In the genomic region with DNA sequence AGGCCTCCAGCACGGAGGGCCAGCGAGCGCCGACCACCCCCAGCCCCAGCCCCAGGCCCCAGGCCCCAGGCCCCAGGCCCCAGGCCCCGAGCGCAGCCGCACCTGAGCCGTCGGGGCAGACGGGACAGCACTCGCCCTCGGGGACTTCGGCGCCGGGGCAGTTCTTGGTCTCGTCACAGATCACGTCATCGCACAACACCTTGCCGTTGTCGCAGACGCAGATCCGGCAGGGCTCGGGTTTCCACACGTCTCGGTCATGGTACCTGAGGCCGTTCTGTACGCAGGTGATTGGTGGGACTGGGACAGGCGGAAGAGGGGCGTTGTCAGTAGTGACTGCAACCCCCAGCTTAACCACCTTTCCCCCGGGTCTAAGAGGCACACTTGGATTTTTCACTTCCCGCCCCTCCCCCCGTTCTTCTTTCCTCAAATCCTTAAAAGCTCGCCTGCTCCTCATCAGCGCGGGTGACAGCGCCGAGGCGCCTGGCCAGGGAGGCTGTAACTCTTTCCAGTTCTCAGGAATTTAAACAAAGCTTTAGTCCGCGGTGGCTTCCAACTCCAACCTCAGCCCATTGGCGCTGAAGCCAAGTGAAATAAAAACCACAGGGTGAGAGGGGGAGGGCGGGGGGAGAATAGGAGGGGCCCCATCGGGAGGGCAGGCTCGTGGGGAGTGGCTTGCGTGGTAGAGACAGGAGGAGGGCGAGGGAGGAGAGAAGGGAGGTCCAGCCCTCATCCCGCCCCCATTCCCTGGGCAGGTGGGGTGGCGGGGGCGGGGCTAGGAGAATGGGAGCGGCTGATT, we compare ENCODE assay signal across 8 cellular contexts. TPM values are rescaled to one million over a fixed set of nuclear protein-coding genes. Genes with fewer than 3 reads are reported as not detected.
DNase-seq lines count a peak whose midpoint lies in the region; ATAC-seq, FAIRE-seq and TF ChIP-seq lines count a peak whose summit lies in the region.

No MANE protein-coding gene starts in this region.

- no peaks in the 10 kb centered on the region for H3K9me3 Mint-ChIP-seq in activated CD8-positive, alpha-beta memory T cell treated with anti-CD3 and anti-CD28 coated beads, Interleukin-2, amount 10 ng/mL, durations not matched to agents 7 days and 5 days (ENCODE audit: low read depth)

- BruUV-seq in endothelial cell of umbilical vein (replicated peaks; lab: Mats Ljungman, UMichigan), result no TSS peak

- dilution Hi-C loops in endothelial cell of umbilical vein (cut with MboI; ENCODE audit: extremely low pct_ligation_motif_present, low sequenced_read_pairs), result no loop called here

- peak overlapping the region; percentile 61 for H2AFZ ChIP-seq in endothelial cell of umbilical vein (ENCODE audit: low read depth, low read length)

- H3K9me3 ChIP-seq in ES-I3 (ENCODE audit: control insufficient read depth, insufficient read depth, low read length) (no peaks in the 10 kb centered on the region), endothelial cell of umbilical vein (replicated peaks; ENCODE audit: control insufficient read depth, insufficient read depth, low read length) (no peaks in the 10 kb centered on the region), mucosa of descending colon (no peaks in the 10 kb centered on the region)

- no peaks in the 10 kb centered on the region for H3K79me2 ChIP-seq in endothelial cell of umbilical vein (ENCODE audit: control insufficient read depth, insufficient read depth, low read length)

- FAIRE-seq in endothelial cell of umbilical vein (lab: Jason Lieb, UNC), result no peak

- H4K20me1 ChIP-seq in endothelial cell of umbilical vein (replicated peaks; ENCODE audit: control insufficient read depth, extremely low read depth, insufficient read depth, low read length), result no peaks in the 10 kb centered on the region

- H3K4me3 ChIP-seq in endothelial cell of umbilical vein (replicated peaks in 1 of 3; ENCODE audit: insufficient read depth in 1 of 3, low read depth in 1 of 3, low read length in 3 of 3) (peak overlapping the region in 2 of 3 experiments; percentile 7 to 13), mucosa of descending colon (no peak overlapping the region)

- no peak for TF ChIP-seq POLR2A in endothelial cell of umbilical vein (IDR thresholded peaks at IDR 0.05; ENCODE audit: low read depth, low read length)

- H3K9ac ChIP-seq in ES-I3 (ENCODE audit: low read depth, low read length) (peak overlapping the region; percentile 90), endothelial cell of umbilical vein (replicated peaks; ENCODE audit: extremely low read depth, insufficient read depth, low read length) (no peak overlapping the region)

- peak overlapping the region; percentile 50 for H3K4me2 ChIP-seq in endothelial cell of umbilical vein (ENCODE audit: insufficient read depth, low read length)

- TF ChIP-seq CTCF in endothelial cell of umbilical vein (IDR thresholded peaks at IDR 0.05; ENCODE audit: extremely low read depth in 1 of 2, insufficient read depth in 1 of 2, low read depth in 1 of 2, low read length in 2 of 2), result no peak
- no peak for TF ChIP-seq CTCF in mucosa of descending colon (IDR thresholded peaks at IDR 0.05)

- peaks cover 18% of the 10 kb centered on the region; the same call in 1 of the 2 replicates for H3K4me1 ChIP-seq in ES-I3 (ENCODE audit: insufficient read depth, low read length)
- H3K4me1 ChIP-seq in endothelial cell of umbilical vein (ENCODE audit: control insufficient read depth, extremely low read depth, insufficient read depth, low read length), result no peaks in the 10 kb centered on the region
- H3K4me1 ChIP-seq in mucosa of descending colon (ENCODE audit: low read depth), result peaks cover 26% of the 10 kb centered on the region

- no peak overlapping the region for H3K27ac Mint-ChIP-seq in activated CD8-positive, alpha-beta memory T cell treated with anti-CD3 and anti-CD28 coated beads, Interleukin-2, amount 10 ng/mL, durations not matched to agents 7 days and 5 days

- H3K36me3 ChIP-seq in ES-I3 (ENCODE audit: insufficient read depth, low read length) (peaks cover 32% of the 10 kb centered on the region), endothelial cell of umbilical vein (ENCODE audit: control insufficient read depth in 2 of 2, extremely low read depth in 1 of 2, insufficient read depth in 2 of 2, low read length in 2 of 2) (no peaks in the 10 kb centered on the region), mucosa of descending colon (ENCODE audit: low read depth) (no peaks in the 10 kb centered on the region)

- no peak overlapping the region for H3K27ac ChIP-seq in endothelial cell of umbilical vein (ENCODE audit: insufficient read depth, low read depth, low read length)

- peak overlapping the region; percentile 61 for H3K4me3 Mint-ChIP-seq in activated CD8-positive, alpha-beta memory T cell treated with anti-CD3 and anti-CD28 coated beads, Interleukin-2, amount 10 ng/mL, durations not matched to agents 7 days and 5 days

- DNase-seq in NCI-H748 (lab: John Stamatoyannopoulos, UW; ENCODE audit: unreplicated experiment), result peak; percentile 86
- DNase-seq in activated CD8-positive, alpha-beta memory T cell treated with anti-CD3 and anti-CD28 coated beads, Interleukin-2, amount 10 ng/mL, durations not matched to agents 7 days and 5 days, result peak; percentile 80
- peak; percentile 62 for DNase-seq in endothelial cell of umbilical vein (ENCODE audit: low read depth, low spot score)
- peak; percentile 83 to 88 (median 85) for DNase-seq in mucosa of descending colon
- DNase-seq in stimulated activated CD8-positive, alpha-beta memory T cell treated with anti-CD3 and anti-CD28 coated beads, Interleukin-4, amount 100 ng/mL, for 24 hours (ENCODE audit: low read depth), result peak; percentile 38

- H3K36me3 Mint-ChIP-seq in activated CD8-positive, alpha-beta memory T cell treated with anti-CD3 and anti-CD28 coated beads, Interleukin-2, amount 10 ng/mL, durations not matched to agents 7 days and 5 days, result no peaks in the 10 kb centered on the region

- CTCF ChIA-PET in activated CD8-positive, alpha-beta memory T cell treated with anti-CD3 and anti-CD28 coated beads, Interleukin-2, amount 10 ng/mL, durations not matched to agents 7 days and 5 days (lab: Charles Lee), result interaction anchor here (0.6 to 7.7 kb wide), 69 partner anchors 9 to 342 kb away, joined by 3 to 244 read pairs (median 5); a partner anchor contains a TSS
- CTCF ChIA-PET in endothelial cell of umbilical vein (lab: Charles Lee), result interaction anchor here (0.6 to 3.9 kb wide), 50 partner anchors 12 to 417 kb away, joined by 3 to 390 read pairs (median 5); a partner anchor contains a TSS

- H3K4me1 Mint-ChIP-seq in activated CD8-positive, alpha-beta memory T cell treated with anti-CD3 and anti-CD28 coated beads, Interleukin-2, amount 10 ng/mL, durations not matched to agents 7 days and 5 days, result peaks cover 13% of the 10 kb centered on the region

- POLR2A ChIA-PET in endothelial cell of umbilical vein (lab: Charles Lee), result interaction anchor here (0.6 kb wide), 2 partner anchors 77 to 83 kb away, joined by 3 to 8 read pairs; no protein-coding TSS in a partner anchor

- H3K9me1 ChIP-seq in endothelial cell of umbilical vein (replicated peaks; ENCODE audit: control insufficient read depth, extremely low read depth, insufficient read depth, low read length), result no peaks in the 10 kb centered on the region

- ATAC-seq in HG03135 (IDR thresholded peaks at IDR 0.05; ENCODE audit: unreplicated experiment) (peak; percentile 39), mucosa of descending colon (peak; percentile 83), GM18520 (IDR thresholded peaks at IDR 0.05; ENCODE audit: unreplicated experiment) (no peak)
- ATAC-seq in activated CD8-positive, alpha-beta memory T cell treated with anti-CD3 and anti-CD28 coated beads, Interleukin-2, amount 10 ng/mL, durations not matched to agents 7 days and 5 days, result peak; percentile 82

- intact Hi-C loops in endothelial cell of umbilical vein (cut with micrococcal nuclease) (loop anchor here (1.0 kb wide), 3 partner anchors 73 to 278 kb away; a partner anchor contains a TSS), mucosa of descending colon (cut with DNase I, micrococcal nuclease) (loop anchor here (5.0 kb wide), 2 partner anchors 72 to 97 kb away; a partner anchor contains a TSS)

- H3K27me3 Mint-ChIP-seq in activated CD8-positive, alpha-beta memory T cell treated with anti-CD3 and anti-CD28 coated beads, Interleukin-2, amount 10 ng/mL, durations not matched to agents 7 days and 5 days, result peaks cover 50% of the 10 kb centered on the region

- peaks cover 13 to 24% of the 10 kb centered on the region in 2 experiments for H3K27me3 ChIP-seq in endothelial cell of umbilical vein (ENCODE audit: control insufficient read depth in 2 of 2, insufficient read depth in 2 of 2, low read length in 2 of 2)

RNA-seq across cellular contexts. Expression of a gene that starts 1.6 kb away (rescaled TPM):
- 1 to 10 TPM in 1 of 2 experiments, under 1 TPM in 1; 0.67 to 1.6 TPM for total RNA-seq in activated CD8-positive, alpha-beta memory T cell treated with anti-CD3 and anti-CD28 coated beads, Interleukin-2, amount 10 ng/mL, durations not matched to agents 7 days and 5 days
- total RNA-seq in endothelial cell of umbilical vein (0.07 and 0.23 TPM in 2 replicates), mucosa of descending colon (100 to 1,000 TPM in 2 of 3 donors, 10 to 100 TPM in 1; 53.0 to 248 (median 160) TPM)
- 0.02 and 0.07 TPM in 2 replicates for polyA plus RNA-seq in endothelial cell of umbilical vein
- 0.09 and 0.27 TPM in 2 replicates for polyA plus RNA-seq in endothelial cell of umbilical vein (2011; cell fraction: cytosol; rRNA removed)
- polyA plus RNA-seq in endothelial cell of umbilical vein (2011; cell fraction: nucleus; rRNA removed), result 0.34 and 2.0 TPM in 2 replicates
- polyA plus RNA-seq in endothelial cell of umbilical vein (2012), result 0.35 and 2.1 TPM in 2 replicates
- 0.19 and 0.38 TPM in 2 replicates for polyA minus RNA-seq in endothelial cell of umbilical vein
- 18.7 TPM for polyA minus RNA-seq in endothelial cell of umbilical vein (2011; cell fraction: cytosol; rRNA and poly(A)+ RNA removed)
- polyA minus RNA-seq in endothelial cell of umbilical vein (2011; cell fraction: nucleus; rRNA and poly(A)+ RNA removed), result 0.14 and 1.6 TPM in 2 replicates

RNA-seq across cellular contexts. Expression of a gene that starts 34.0 kb away (rescaled TPM):
- under 1 TPM in 1 of 2 experiments, not detected in 1; 0.23 TPM for total RNA-seq in activated CD8-positive, alpha-beta memory T cell treated with anti-CD3 and anti-CD28 coated beads, Interleukin-2, amount 10 ng/mL, durations not matched to agents 7 days and 5 days
- total RNA-seq in endothelial cell of umbilical vein (not detected in 2 replicates), mucosa of descending colon (10 to 100 TPM in 1 of 3 donors, 1 to 10 TPM in 1, under 1 TPM in 1; 0.64 to 30.7 (median 6.8) TPM)
- polyA plus RNA-seq in endothelial cell of umbilical vein, result not detected in 2 replicates
- not detected in 2 replicates for polyA plus RNA-seq in endothelial cell of umbilical vein (2011; cell fraction: cytosol; rRNA removed)
- polyA plus RNA-seq in endothelial cell of umbilical vein (2011; cell fraction: nucleus; rRNA removed), result not detected in 2 replicates
- polyA plus RNA-seq in endothelial cell of umbilical vein (2012), result not detected in 2 replicates
- not detected in 2 replicates for polyA minus RNA-seq in endothelial cell of umbilical vein
- polyA minus RNA-seq in endothelial cell of umbilical vein (2011; cell fraction: cytosol; rRNA and poly(A)+ RNA removed), result not detected
- not detected in 2 replicates for polyA minus RNA-seq in endothelial cell of umbilical vein (2011; cell fraction: nucleus; rRNA and poly(A)+ RNA removed)

RNA-seq across cellular contexts. Expression of a gene that starts 49.4 kb away (rescaled TPM):
- 100 to 1,000 TPM; 108 to 121 TPM for total RNA-seq in activated CD8-positive, alpha-beta memory T cell treated with anti-CD3 and anti-CD28 coated beads, Interleukin-2, amount 10 ng/mL, durations not matched to agents 7 days and 5 days
- 58.3 and 60.2 TPM in 2 replicates for total RNA-seq in endothelial cell of umbilical vein
- polyA plus RNA-seq in endothelial cell of umbilical vein, result 17.7 and 20.1 TPM in 2 replicates
- 16.0 and 16.9 TPM in 2 replicates for polyA plus RNA-seq in endothelial cell of umbilical vein (2011; cell fraction: cytosol; rRNA removed)
- 34.5 and 47.2 TPM in 2 replicates for polyA plus RNA-seq in endothelial cell of umbilical vein (2011; cell fraction: nucleus; rRNA removed)
- 29.3 and 35.0 TPM in 2 replicates for polyA plus RNA-seq in endothelial cell of umbilical vein (2012)
- polyA minus RNA-seq in endothelial cell of umbilical vein, result 19.7 and 28.9 TPM in 2 replicates
- polyA minus RNA-seq in endothelial cell of umbilical vein (2011; cell fraction: cytosol; rRNA and poly(A)+ RNA removed), result 23.5 TPM
- 7.6 and 14.2 TPM in 2 replicates for polyA minus RNA-seq in endothelial cell of umbilical vein (2011; cell fraction: nucleus; rRNA and poly(A)+ RNA removed)
- 10 to 100 TPM; 27.3 to 47.5 (median 33.1) TPM for total RNA-seq in mucosa of descending colon

Comparison
In these comparisons a context has a peak if more than half of its experiments do, and no peak if none do; other contexts are left out.
1. RNA of a gene that starts 1.6 kb away (total RNA-seq): 53.0 to 248 TPM in mucosa of descending colon; 0.67 to 1.6 TPM in activated CD8-positive, alpha-beta memory T cell treated with anti-CD3 and anti-CD28 coated beads, Interleukin-2, amount 10 ng/mL, durations not matched to agents 7 days and 5 days and 0.07 to 0.23 TPM in endothelial cell of umbilical vein; every median in the first group is over 10 times any median in the second.
2. Peak in every context shown above with its lines, with median percentiles within 50 percentile points of each other: DNase-seq.